ENCODE assay signal across 21 cellular contexts in genomic region chr12:26826437-26826836, GRCh38.
"Had no signal": no experiment of that assay in that cellular context is flagged by ENCODE, and none has a peak within 500 bp of the region (broad histone marks: within the 10 kb centered on the region; RNA-seq: fewer than 3 reads in every experiment).

No MANE protein-coding gene starts in this region.

- FAIRE-seq: endometrium, frontal cortex, pancreas had no signal

- H3K4me2 ChIP-seq: smooth muscle cell had no signal

- H3K27ac Mint-ChIP-seq: naive B cell, nephron had no signal

- H3K27ac ChIP-seq: heart left ventricle, pancreas, tibial nerve, upper lobe of right lung, vagina had no signal

- H3K27me3 Mint-ChIP-seq: naive B cell had no signal

- ATAC-seq: esophagus mucosa, heart left ventricle, left colon, left ventricle myocardium superior, pancreas, right cardiac atrium, upper lobe of right lung had no signal

- H3K9me3 Mint-ChIP-seq: naive B cell, nephron had no signal

- H3K4me3 ChIP-seq: heart left ventricle, lung, pancreas, smooth muscle cell, tibial nerve, upper lobe of right lung, vagina had no signal

- H3K4me3 Mint-ChIP-seq: nephron had no signal

- H3K36me3 ChIP-seq: pancreas, tibial nerve, upper lobe of right lung, vagina had no signal

- H3K36me3 Mint-ChIP-seq: naive B cell had no signal

- H3K27me3 ChIP-seq: heart left ventricle, pancreas, tibial nerve, upper lobe of right lung, vagina had no signal

- DNase-seq: effector memory CD4-positive, alpha-beta T cell; heart left ventricle; hippocampal formation; left colon; left ventricle myocardium superior; mesendoderm; naive B cell; occipital lobe; pancreas; right cardiac atrium; stimulated activated CD4-positive, alpha-beta T cell treated with anti-CD3 and anti-CD28 coated beads, Interleukin-2, amount 100 ng/mL, for 48 hours; stimulated activated naive CD4-positive, alpha-beta T cell treated with Interleukin-2 at 50 U/mL for 16 hours; upper lobe of right lung had no signal

- H3K9me3 ChIP-seq: heart left ventricle, pancreas, tibial nerve, upper lobe of right lung, vagina had no signal
